10 cellular contexts compared by ENCODE assay signal in the genomic region with DNA sequence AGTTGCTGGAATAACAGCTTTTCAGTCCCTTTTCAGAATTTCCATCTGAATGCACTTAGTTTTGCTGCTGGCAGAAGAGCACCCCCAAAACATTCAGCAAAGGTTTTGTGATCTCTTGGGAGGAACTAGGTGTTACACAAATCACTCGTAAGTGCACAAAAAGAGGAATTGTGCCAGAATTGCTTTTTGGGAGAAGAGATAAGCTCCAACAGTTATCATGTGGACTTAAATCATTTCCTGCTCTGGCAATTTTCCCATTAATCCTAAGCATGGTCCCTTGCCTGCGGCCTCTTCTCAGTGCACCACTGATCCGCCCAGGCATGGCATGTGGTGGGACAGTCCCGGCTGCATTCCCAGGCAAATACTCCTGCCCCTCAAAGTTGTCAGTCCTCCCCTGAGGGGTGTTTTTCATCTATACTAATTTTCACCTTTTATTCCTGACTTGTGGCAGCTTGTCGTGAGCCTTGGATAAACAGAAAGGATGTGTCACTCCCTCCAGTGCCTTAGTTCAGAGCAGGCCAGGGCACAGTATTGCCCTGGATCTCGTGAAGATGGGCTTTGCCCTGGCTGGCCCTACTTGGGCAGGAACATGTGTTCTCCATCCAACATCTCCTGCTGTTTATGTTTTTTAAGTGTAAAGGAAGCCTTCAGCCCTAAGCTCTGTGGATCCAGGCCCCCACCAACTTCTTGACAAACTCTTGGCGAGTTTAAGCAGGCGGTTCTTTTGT. TPM values are rescaled to one million over a fixed set of nuclear protein-coding genes. Genes with fewer than 3 reads are reported as not detected.
A peak's percentile ranks its signal among the peaks of the same experiment; 100 is the strongest.
DNase-seq lines count a peak whose midpoint lies in the region; ATAC-seq and TF ChIP-seq lines count a peak whose summit lies in the region.
"Had no signal": no experiment of that assay in that cellular context is flagged by ENCODE, and none has a peak within 500 bp of the region (broad histone marks: within the 10 kb centered on the region; RNA-seq: fewer than 3 reads in every experiment).

No MANE protein-coding gene starts in this region.

- no peaks in the 10 kb centered on the region for H3K9me3 ChIP-seq in fibroblast of lung (ENCODE audit: control insufficient read depth, insufficient read depth, low read depth, low read length)
- H3K9me3 ChIP-seq in neural progenitor cell (ENCODE audit: low read depth), result no peaks in the 10 kb centered on the region

- no peaks in the 10 kb centered on the region for H3K27me3 ChIP-seq in BJ (ENCODE audit: control insufficient read depth, insufficient read depth, low read length)
- H3K27me3 ChIP-seq in fibroblast of lung (ENCODE audit: control insufficient read depth, insufficient read depth, low read length), result no peaks in the 10 kb centered on the region
- H3K27me3 ChIP-seq in neural progenitor cell, result no peaks in the 10 kb centered on the region
- H3K27me3 ChIP-seq: cardiac muscle cell had no signal

- H3K4me3 ChIP-seq in BJ (ENCODE audit: low read depth, low read length) (no peak overlapping the region), fibroblast of lung (replicated peaks in 1 of 4; ENCODE audit: control extremely low read depth in 1 of 4, insufficient read depth in 1 of 4, low read depth in 3 of 4, low read length in 4 of 4) (no peak overlapping the region), neural progenitor cell (no peak overlapping the region)
- H3K4me3 ChIP-seq: cardiac muscle cell had no signal

- no peak for ATAC-seq in stimulated activated effector memory CD8-positive, alpha-beta T cell treated with anti-CD3 and anti-CD28 coated beads, Interleukin-12 subunit alpha, Interleukin-12 subunit beta, amount 100 ng/mL, for 72 hours
- ATAC-seq in GM18870 (IDR thresholded peaks at IDR 0.05; ENCODE audit: unreplicated experiment), result no peak
- ATAC-seq: Panc1 had no signal

- H3K9ac ChIP-seq in fibroblast of lung (ENCODE audit: insufficient read depth, low read length), result no peak overlapping the region
- H3K9ac ChIP-seq in neural progenitor cell, result no peak overlapping the region

- H3K4me2 ChIP-seq in fibroblast of lung (ENCODE audit: extremely low read depth, insufficient read depth, low read length), result peak overlapping the region; percentile 40
- no peak overlapping the region for H3K4me2 ChIP-seq in neural progenitor cell

- peak overlapping the region; percentile 25 for H3K4me3 Mint-ChIP-seq in neural progenitor cell
- H3K4me3 Mint-ChIP-seq in stimulated activated effector memory CD8-positive, alpha-beta T cell treated with anti-CD3 and anti-CD28 coated beads, Interleukin-12 subunit alpha, Interleukin-12 subunit beta, amount 100 ng/mL, for 72 hours, result no peak overlapping the region

- H3K4me1 ChIP-seq in fibroblast of lung (ENCODE audit: control insufficient read depth, extremely low read depth, insufficient read depth, low read length), result peaks cover 29% of the 10 kb centered on the region
- H3K4me1 ChIP-seq in neural progenitor cell, result peaks cover 6% of the 10 kb centered on the region

- no peaks in the 10 kb centered on the region for H3K27me3 Mint-ChIP-seq in neural progenitor cell (ENCODE audit: insufficient read depth, low read depth)

- H3K79me2 ChIP-seq in fibroblast of lung (ENCODE audit: control insufficient read depth, insufficient read depth, low read length), result peaks cover 2% of the 10 kb centered on the region
- H3K79me2 ChIP-seq in neural progenitor cell (ENCODE audit: low read depth), result no peaks in the 10 kb centered on the region

- no peaks in the 10 kb centered on the region for H4K20me1 ChIP-seq in fibroblast of lung (ENCODE audit: control insufficient read depth, extremely low read depth, insufficient read depth, low read length)
- no peaks in the 10 kb centered on the region for H4K20me1 ChIP-seq in neural progenitor cell (ENCODE audit: low read depth)

- peaks cover 16% of the 10 kb centered on the region for H3K36me3 Mint-ChIP-seq in neural progenitor cell
- no peaks in the 10 kb centered on the region for H3K36me3 Mint-ChIP-seq in stimulated activated effector memory CD8-positive, alpha-beta T cell treated with anti-CD3 and anti-CD28 coated beads, Interleukin-12 subunit alpha, Interleukin-12 subunit beta, amount 100 ng/mL, for 72 hours

- no peaks in the 10 kb centered on the region for H3K9me3 Mint-ChIP-seq in neural progenitor cell
- H3K9me3 Mint-ChIP-seq in stimulated activated effector memory CD8-positive, alpha-beta T cell treated with anti-CD3 and anti-CD28 coated beads, Interleukin-12 subunit alpha, Interleukin-12 subunit beta, amount 100 ng/mL, for 72 hours, result no peaks in the 10 kb centered on the region

- TF ChIP-seq CTCF in BJ (IDR thresholded peaks at IDR 0.05; ENCODE audit: insufficient read depth, low read depth, low read length), result no peak
- TF ChIP-seq CTCF in RWPE1 (conservative IDR thresholded peaks at IDR 0.05; ENCODE audit: low read depth), result no peak
- TF ChIP-seq CTCF in fibroblast of lung (conservative IDR thresholded peaks at IDR 0.05 in 1 of 2, IDR thresholded peaks at IDR 0.05 in 1 of 2; ENCODE audit: low read depth in 1 of 2, low read length in 2 of 2), result no peak
- TF ChIP-seq CTCF in neural progenitor cell (IDR thresholded peaks at IDR 0.05), result no peak

- POLR2A ChIA-PET in BJ (lab: Charles Lee) (no interaction called here), RWPE1 (lab: Yijun Ruan, JAX; ENCODE audit: low non-redundant PET) (no interaction called here)

- peaks cover 5% of the 10 kb centered on the region for H3K36me3 ChIP-seq in BJ (ENCODE audit: control insufficient read depth, insufficient read depth, low read length)
- H3K36me3 ChIP-seq in fibroblast of lung (ENCODE audit: control insufficient read depth, insufficient read depth, low read length), result no peaks in the 10 kb centered on the region
- no peaks in the 10 kb centered on the region for H3K36me3 ChIP-seq in neural progenitor cell
- H3K36me3 ChIP-seq: cardiac muscle cell had no signal

- DNase-seq in BJ (ENCODE audit: low read depth), result peak; percentile 44
- DNase-seq in RWPE1 (ENCODE audit: low spot score), result peak; percentile 89
- DNase-seq in fibroblast of lung (ENCODE audit: low read depth in 2 of 2), result peak; percentile 60 to 79
- no peak for DNase-seq in neural progenitor cell (ENCODE audit: low spot score)
- DNase-seq in NCI-H2227 treated with DMSO at 0.1 percent for 48 hours (lab: John Stamatoyannopoulos, UW), result no peak
- no peak for DNase-seq in iPS-NIHi7 (ENCODE audit: extremely low spot score)
- DNase-seq in stimulated activated effector memory CD8-positive, alpha-beta T cell treated with anti-CD3 and anti-CD28 coated beads, Interleukin-12 subunit alpha, Interleukin-12 subunit beta, amount 100 ng/mL, for 72 hours (ENCODE audit: low spot score in 2 of 2), result no peak

- no peak overlapping the region for H2AFZ ChIP-seq in fibroblast of lung (ENCODE audit: low read length)
- H2AFZ ChIP-seq in neural progenitor cell (replicated peaks), result no peak overlapping the region

- CTCF ChIA-PET in BJ (lab: Yijun Ruan, JAX) (interaction anchor here (0.7 to 2.2 kb wide), 5 partner anchors 9 to 51 kb away, joined by 3 to 7 read pairs (median 3); no protein-coding TSS in a partner anchor), RWPE1 (lab: Yijun Ruan, JAX) (interaction anchor here (0.7 kb wide), 1 partner anchor 74 kb away, joined by 3 read pairs; no protein-coding TSS in a partner anchor)

- H3F3A ChIP-seq in neural progenitor cell (ENCODE audit: low read depth), result no peaks in the 10 kb centered on the region

- peaks cover 29% of the 10 kb centered on the region for H3K4me1 Mint-ChIP-seq in neural progenitor cell
- peaks cover 7% of the 10 kb centered on the region for H3K4me1 Mint-ChIP-seq in stimulated activated effector memory CD8-positive, alpha-beta T cell treated with anti-CD3 and anti-CD28 coated beads, Interleukin-12 subunit alpha, Interleukin-12 subunit beta, amount 100 ng/mL, for 72 hours

- H3K27ac ChIP-seq in RWPE1 (peak overlapping the region; percentile 96), fibroblast of lung (ENCODE audit: insufficient read depth, low read length) (peak overlapping the region; percentile 58), neural progenitor cell (no peak overlapping the region)
- H3K27ac ChIP-seq: cardiac muscle cell had no signal

- peak overlapping the region; percentile 72 for H3K27ac Mint-ChIP-seq in neural progenitor cell
- no peak overlapping the region for H3K27ac Mint-ChIP-seq in stimulated activated effector memory CD8-positive, alpha-beta T cell treated with anti-CD3 and anti-CD28 coated beads, Interleukin-12 subunit alpha, Interleukin-12 subunit beta, amount 100 ng/mL, for 72 hours

RNA-seq across cellular contexts. Expression of gene VILL, which starts 44.6 kb away (rescaled TPM):
- polyA plus RNA-seq in BJ (2011; rRNA removed) (4.9 and 8.8 TPM in 2 replicates), fibroblast of lung (1.9 and 2.0 TPM in 2 replicates)
- polyA minus RNA-seq in BJ (2011; rRNA and poly(A)+ RNA removed), result 7.2 and 11.8 TPM in 2 replicates
- total RNA-seq in fibroblast of lung (6.7 and 9.4 TPM in 2 replicates), neural progenitor cell (ENCODE audit: low replicate concordance) (4.9 and 5.6 TPM in 2 replicates)
- polyA plus RNA-seq in fibroblast of lung (2012), result 1.9 and 2.1 TPM in 2 replicates
- 3.0 and 36.9 TPM in 2 replicates for polyA minus RNA-seq in fibroblast of lung (ENCODE audit: low replicate concordance)

Comparison
In these comparisons a context has a peak if more than half of its experiments do, and no peak if none do; other contexts are left out.
1. DNase-seq: peak in BJ (single experiment), RWPE1 (single experiment) and fibroblast of lung (2 of 2); none in neural progenitor cell (single experiment), NCI-H2227 treated with DMSO at 0.1 percent for 48 hours (single experiment), iPS-NIHi7 (single experiment) and stimulated activated effector memory CD8-positive, alpha-beta T cell treated with anti-CD3 and anti-CD28 coated beads, Interleukin-12 subunit alpha, Interleukin-12 subunit beta, amount 100 ng/mL, for 72 hours (0 of 2).